1 cellular context compared by ENCODE assay signal in genomic region chrX:10032147-10032546, GRCh38.
TF ChIP-seq lines count a peak whose summit lies in the region.

No MANE protein-coding gene starts in this region.

TF ChIP-seq in GM12878, 131 proteins besides CTCF, POLR2A, EP300 and RAD21:
- TF ChIP-seq BACH1 (IDR thresholded peaks at IDR 0.05; ENCODE audit: borderline replicate concordance) = peak; percentile 45; the same call in 1 of the 2 replicates
- no peak for TF ChIP-seq RAD51 (IDR thresholded peaks at IDR 0.05)
